Comparison of ENCODE assay signal across 8 cellular contexts in the genomic region with DNA sequence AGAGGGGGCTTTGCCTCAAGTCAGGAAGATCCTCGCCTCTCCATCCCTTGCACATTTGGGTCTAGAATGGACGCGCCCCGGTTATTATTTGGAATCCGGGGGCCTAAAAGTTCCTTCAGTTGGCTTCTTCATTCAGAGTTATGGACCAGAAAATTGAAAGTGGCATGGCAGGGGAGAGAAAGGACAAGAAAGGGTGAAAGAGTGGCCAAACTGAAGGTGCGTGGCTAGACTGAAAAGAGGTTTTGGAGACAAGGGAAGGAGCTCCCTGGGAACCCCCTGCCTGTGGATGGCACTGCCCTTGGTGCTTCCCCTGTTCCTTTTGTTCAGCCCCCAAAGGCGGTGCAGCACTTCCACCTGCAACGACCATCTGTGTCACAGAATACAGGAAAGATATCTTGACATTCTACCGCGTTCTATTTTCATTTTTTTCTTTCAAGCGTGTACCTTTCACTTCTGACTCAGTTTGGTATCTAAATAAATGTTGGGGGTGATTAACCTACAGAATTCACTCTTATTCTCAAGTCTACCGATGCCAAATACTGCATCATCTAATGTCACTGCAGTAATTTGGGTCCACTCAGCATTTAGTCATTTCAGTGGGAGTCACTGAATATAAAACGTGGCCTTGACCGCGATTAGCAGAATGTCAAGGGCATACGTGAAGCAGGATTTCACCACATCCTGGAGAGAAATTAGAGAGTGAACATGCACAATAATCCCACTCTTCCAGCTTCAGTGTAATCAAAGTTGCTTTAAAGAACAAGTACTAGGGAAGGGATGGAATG.
DNase-seq lines count a peak whose midpoint lies in the region; ATAC-seq and TF ChIP-seq lines count a peak whose summit lies in the region.

No MANE protein-coding gene starts in this region.

- TF ChIP-seq CTCF in neutrophil (IDR thresholded peaks at IDR 0.05) = no peak

- peaks cover 31% of the 10 kb centered on the region for H3K27me3 Mint-ChIP-seq in T-helper 2 cell treated with Interferon-gamma antibody and Interleukin-4, amounts not matched to agents 5 μg/mL and 100 μg/mL, for 36 hours (ENCODE audit: low read depth)
- peaks cover 21 to 47% of the 10 kb centered on the region in 2 donors for H3K27me3 Mint-ChIP-seq in effector memory CD8-positive, alpha-beta T cell

- no peaks in the 10 kb centered on the region for H3K9me3 ChIP-seq in neutrophil

- peaks cover 8 to 13% of the 10 kb centered on the region in 2 experiments for H3K4me1 ChIP-seq in neutrophil (ENCODE audit: control insufficient read depth in 1 of 2, insufficient read depth in 1 of 2, low read depth in 1 of 2, low read length in 1 of 2)

- peaks cover 58% of the 10 kb centered on the region for H3K27me3 ChIP-seq in neutrophil

- H3K4me1 Mint-ChIP-seq in T-helper 2 cell treated with Interferon-gamma antibody and Interleukin-4, amounts not matched to agents 5 μg/mL and 100 μg/mL, for 36 hours (ENCODE audit: low read depth) = peaks cover 33% of the 10 kb centered on the region
- H3K4me1 Mint-ChIP-seq in effector memory CD8-positive, alpha-beta T cell (ENCODE audit: low read depth in 2 of 2) = peaks cover 8 to 14% of the 10 kb centered on the region in 2 donors

- no peaks in the 10 kb centered on the region for H3K36me3 ChIP-seq in neutrophil

- H3K27ac Mint-ChIP-seq in T-helper 2 cell treated with Interferon-gamma antibody and Interleukin-4, amounts not matched to agents 5 μg/mL and 100 μg/mL, for 36 hours = peak overlapping the region; percentile 82
- peak overlapping the region in 1 of 2 donors; percentile 39 for H3K27ac Mint-ChIP-seq in effector memory CD8-positive, alpha-beta T cell

- peak overlapping the region; percentile 85 for H3K4me3 Mint-ChIP-seq in T-helper 2 cell treated with Interferon-gamma antibody and Interleukin-4, amounts not matched to agents 5 μg/mL and 100 μg/mL, for 36 hours
- peak overlapping the region; percentile 73 to 81 for H3K4me3 Mint-ChIP-seq in effector memory CD8-positive, alpha-beta T cell

- H3K27ac ChIP-seq in neutrophil = no peak overlapping the region

- H3K36me3 Mint-ChIP-seq in T-helper 2 cell treated with Interferon-gamma antibody and Interleukin-4, amounts not matched to agents 5 μg/mL and 100 μg/mL, for 36 hours (ENCODE audit: low read depth) = peaks cover 1% of the 10 kb centered on the region
- peaks cover 3% of the 10 kb centered on the region for H3K36me3 Mint-ChIP-seq in effector memory CD8-positive, alpha-beta T cell (ENCODE audit: insufficient read depth)

- H3K9me3 Mint-ChIP-seq in T-helper 2 cell treated with Interferon-gamma antibody and Interleukin-4, amounts not matched to agents 5 μg/mL and 100 μg/mL, for 36 hours = no peaks in the 10 kb centered on the region
- no peaks in the 10 kb centered on the region for H3K9me3 Mint-ChIP-seq in effector memory CD8-positive, alpha-beta T cell

- ATAC-seq in effector memory CD8-positive, alpha-beta T cell (replicated peaks) = no peak

- DNase-seq in activated CD4-positive, alpha-beta T cell treated with anti-CD3 and anti-CD28 coated beads for 4 hours = peak; percentile 3 to 6
- no peak for DNase-seq in activated CD4-positive, alpha-beta T cell treated with anti-CD3 and anti-CD28 coated beads for 1 hour
- DNase-seq in T-helper 2 cell treated with Interferon-gamma antibody and Interleukin-4, amounts not matched to agents 5 μg/mL and 100 μg/mL, for 36 hours (ENCODE audit: low spot score) = peak; percentile 36
- peak in 1 of 3 experiments; percentile 1 for DNase-seq in effector memory CD8-positive, alpha-beta T cell
- DNase-seq in middle frontal gyrus (ENCODE audit: extremely low spot score, low spot score) (no peak), SKM-1 (lab: John Stamatoyannopoulos, UW; ENCODE audit: unreplicated experiment) (no peak), activated gamma-delta T cell (lab: John Stamatoyannopoulos, UW) (no peak)

- peak overlapping the region; percentile 32 to 51 for H3K4me3 ChIP-seq in neutrophil (ENCODE audit: low read depth in 1 of 2, low read length in 1 of 2)

Comparison
In these comparisons a context has a peak if more than half of its experiments do, and no peak if none do; other contexts are left out.
1. DNase-seq: peak in activated CD4-positive, alpha-beta T cell treated with anti-CD3 and anti-CD28 coated beads for 4 hours (2 of 2) and T-helper 2 cell treated with Interferon-gamma antibody and Interleukin-4, amounts not matched to agents 5 μg/mL and 100 μg/mL, for 36 hours (single experiment); none in activated CD4-positive, alpha-beta T cell treated with anti-CD3 and anti-CD28 coated beads for 1 hour (single experiment), middle frontal gyrus (single experiment), SKM-1 (single experiment) and activated gamma-delta T cell (single experiment).